In the genomic region with DNA sequence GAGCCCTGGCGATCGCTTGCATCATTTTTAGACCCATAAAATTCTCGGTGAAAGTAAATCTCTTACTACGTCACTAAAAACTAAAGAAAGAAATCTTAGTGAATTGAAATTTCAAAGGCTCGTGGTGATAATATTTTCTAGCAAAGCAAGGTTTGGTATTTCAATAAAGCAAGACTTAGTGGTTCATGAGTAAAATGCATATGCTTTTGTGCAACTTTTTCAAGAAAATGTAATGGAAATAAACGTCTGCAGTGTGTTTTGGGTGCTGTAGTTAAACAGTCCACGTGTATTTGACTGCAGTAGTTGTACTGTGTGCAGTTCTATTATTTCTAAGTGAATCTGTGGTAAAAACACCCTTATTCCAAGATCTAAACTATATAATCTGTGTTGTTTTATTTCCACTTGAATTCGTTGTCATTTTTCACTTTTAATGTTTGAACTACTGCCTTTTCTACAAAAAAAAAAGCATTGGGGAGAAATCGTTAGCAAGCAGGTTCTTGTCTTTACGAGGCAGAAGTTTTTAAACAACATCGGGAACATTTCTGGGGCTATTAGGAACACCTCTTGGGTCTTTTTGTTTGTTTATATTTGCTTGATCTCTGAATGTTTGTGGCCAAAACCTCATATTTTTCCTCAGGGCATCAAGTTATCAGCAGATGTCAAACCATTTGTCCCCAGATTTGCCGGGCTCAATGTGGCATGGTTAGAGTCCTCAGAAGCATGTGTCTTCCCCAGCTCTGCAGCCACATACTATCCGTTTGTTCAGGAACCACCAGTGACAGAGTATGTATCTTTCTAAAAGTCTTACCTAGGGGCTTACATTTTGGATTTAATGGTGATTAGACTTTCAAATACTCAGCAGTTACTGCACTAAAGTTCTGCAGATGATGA, we compare ENCODE assay signal across 1 cellular context.
TF ChIP-seq lines count a peak whose summit lies in the region.

No MANE protein-coding gene starts in this region.

TF ChIP-seq in liver, 16 proteins besides CTCF, POLR2A, EP300 and RAD21 (continued from another document):
- peak; percentile 16 for TF ChIP-seq ZBTB33 (IDR thresholded peaks at IDR 0.05)
- TF ChIP-seq SP1 (IDR thresholded peaks at IDR 0.05): no peak
- peak; percentile 45 for TF ChIP-seq MAX (IDR thresholded peaks at IDR 0.05)
- peak; percentile 49 to 74 for TF ChIP-seq JUND (IDR thresholded peaks at IDR 0.05)
- TF ChIP-seq, protein P1, sequence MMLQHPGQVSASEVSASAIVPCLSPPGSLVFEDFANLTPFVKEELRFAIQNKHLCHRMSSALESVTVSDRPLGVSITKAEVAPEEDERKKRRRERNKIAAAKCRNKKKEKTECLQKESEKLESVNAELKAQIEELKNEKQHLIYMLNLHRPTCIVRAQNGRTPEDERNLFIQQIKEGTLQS (IDR thresholded peaks at IDR 0.05): peak; percentile 93
- TF ChIP-seq TAF1 (conservative IDR thresholded peaks at IDR 0.05): no peak
